22 cellular contexts compared by ENCODE assay signal in the genomic region with DNA sequence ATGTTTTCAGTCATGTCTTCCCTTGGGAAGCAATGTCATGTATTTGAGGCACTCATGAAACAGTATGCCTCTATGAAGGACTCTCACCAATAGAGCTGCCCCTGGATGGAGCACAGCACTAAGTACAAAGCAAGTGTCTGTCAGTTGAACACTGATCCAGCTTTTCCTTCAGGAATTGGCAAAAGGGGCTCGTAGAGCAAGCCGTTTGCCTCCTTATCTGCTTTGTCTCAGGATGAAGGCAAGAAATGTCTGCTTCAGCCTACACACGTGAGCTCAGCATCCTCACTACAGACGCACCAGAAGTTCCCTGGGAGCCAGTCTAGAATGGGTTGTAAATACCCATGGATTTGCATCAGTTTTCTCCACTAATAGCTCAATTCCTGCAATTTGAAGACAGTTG.
A peak's percentile ranks its signal among the peaks of the same experiment; 100 is the strongest.
DNase-seq lines count a peak whose midpoint lies in the region; ATAC-seq, FAIRE-seq and TF ChIP-seq lines count a peak whose summit lies in the region.
"Had no signal": no experiment of that assay in that cellular context is flagged by ENCODE, and none has a peak within 500 bp of the region (broad histone marks: within the 10 kb centered on the region; RNA-seq: fewer than 3 reads in every experiment).

No MANE protein-coding gene starts in this region.

- H3K36me3 ChIP-seq in body of pancreas (replicated peaks in 1 of 2; ENCODE audit: insufficient read depth in 1 of 2, low read depth in 2 of 2) = no peaks in the 10 kb centered on the region
- H3K36me3 ChIP-seq: BLaER1 treated with 17β-estradiol and CSF1 and Interleukin-3, amounts not matched to agents 10 nM and 100 nM had no signal

- WGBS in body of pancreas, 2 donors = 61 to 73% methylated on average over 4 of the region's 4 CpGs

- FAIRE-seq in D721Med (lab: Jason Lieb, UNC) = no peak
- FAIRE-seq: A204.1, G401.6, GM12891, GM19239 had no signal

- H3K27ac ChIP-seq in dorsolateral prefrontal cortex = peak overlapping the region in 39 of 59 donors; percentile 0 to 86 (median 53)
- H3K27ac ChIP-seq in body of pancreas = no peak overlapping the region
- H3K27ac ChIP-seq: BLaER1 treated with 17β-estradiol and CSF1 and Interleukin-3, amounts not matched to agents 10 nM and 100 nM; C4-2B had no signal

- H3K4me1 ChIP-seq in body of pancreas = no peaks in the 10 kb centered on the region
- H3K4me1 ChIP-seq: BLaER1 treated with 17β-estradiol and CSF1 and Interleukin-3, amounts not matched to agents 10 nM and 100 nM had no signal

- TF ChIP-seq POLR2A in body of pancreas (IDR thresholded peaks at IDR 0.05) = no peak

- ATAC-seq in body of pancreas = no peak

- DNase-seq in Ammon's horn (ENCODE audit: low spot score) (peak; percentile 14), dorsolateral prefrontal cortex (no peak), islet precursor cell (peak; percentile 57), pons (ENCODE audit: low spot score) (peak; percentile 61), iPS-NIHi11 (ENCODE audit: low spot score) (no peak), body of pancreas (no peak), D721Med (ENCODE audit: insufficient read length, low spot score) (no peak), NCI-H128 (lab: John Stamatoyannopoulos, UW; ENCODE audit: unreplicated experiment) (no peak)
- DNase-seq: 8988T; ACHN; CD4-positive, alpha-beta memory T cell; CD4-positive, CD25-positive, alpha-beta regulatory T cell; CD8-positive, alpha-beta memory T cell; COR-L47; DMS79 treated with DMSO at 0.1 percent for 48 hours; GF-D8 had no signal

- no peaks in the 10 kb centered on the region for H3K27me3 ChIP-seq in dorsolateral prefrontal cortex
- no peaks in the 10 kb centered on the region for H3K27me3 ChIP-seq in body of pancreas
- H3K27me3 ChIP-seq: BLaER1 treated with 17β-estradiol and CSF1 and Interleukin-3, amounts not matched to agents 10 nM and 100 nM had no signal

- intact Hi-C loops in dorsolateral prefrontal cortex (cut with DNase I) (no loop called here), body of pancreas (cut with DNase I) (no loop called here)

- H3K4me3 ChIP-seq in dorsolateral prefrontal cortex (no peak overlapping the region), body of pancreas (no peak overlapping the region)
- H3K4me3 ChIP-seq: BLaER1 treated with 17β-estradiol and CSF1 and Interleukin-3, amounts not matched to agents 10 nM and 100 nM had no signal

- TF ChIP-seq CTCF in dorsolateral prefrontal cortex (IDR thresholded peaks at IDR 0.05 in 54 of 56, conservative IDR thresholded peaks at IDR 0.05 in 2 of 56; ENCODE audit: low read depth in 1 of 56, partially characterized antibody in 56 of 56) = no peak
- no peak for TF ChIP-seq CTCF in body of pancreas (IDR thresholded peaks at IDR 0.05)
- no peak for TF ChIP-seq CTCF in D721Med (IDR thresholded peaks at IDR 0.05; ENCODE audit: insufficient read depth, missing control alignments)

- H3K9me3 ChIP-seq in body of pancreas = no peaks in the 10 kb centered on the region
- H3K9me3 ChIP-seq: BLaER1 treated with 17β-estradiol and CSF1 and Interleukin-3, amounts not matched to agents 10 nM and 100 nM had no signal

Comparison
In these comparisons a context has a peak if more than half of its experiments do, and no peak if none do; other contexts are left out.
1. DNase-seq: peak in Ammon's horn (single experiment), islet precursor cell (single experiment) and pons (single experiment); none in dorsolateral prefrontal cortex (0 of 10), iPS-NIHi11 (single experiment), body of pancreas (0 of 4), D721Med (single experiment) and NCI-H128 (single experiment).
2. H3K27ac ChIP-seq: peak in dorsolateral prefrontal cortex (39 of 59); none in body of pancreas (0 of 4).